ENCODE assay signal across 25 cellular contexts in genomic region chr19:825897-826640, GRCh38. TPM values are rescaled to one million over a fixed set of nuclear protein-coding genes. Genes with fewer than 3 reads are reported as not detected.
"Had no signal": no experiment of that assay in that cellular context is flagged by ENCODE, and none has a peak within 500 bp of the region (broad histone marks: within the 10 kb centered on the region; RNA-seq: fewer than 3 reads in every experiment).

No MANE protein-coding gene starts in this region.

- H3K36me3 ChIP-seq: colonic mucosa, esophagus squamous epithelium, gastrocnemius medialis, suprapubic skin, tibial nerve had no signal

- H3K27me3 Mint-ChIP-seq: activated T-helper 17 cell treated with anti-CD3 and anti-CD28 coated beads, Interleukin-2, amount 50 U/mL, for 72 hours; progenitor cell of endocrine pancreas had no signal

- H3K27ac Mint-ChIP-seq: activated B cell treated with CpG ODN at 0.5 μM for 24 hours; activated CD4-positive, alpha-beta T cell treated with anti-CD3 and anti-CD28 coated beads for 36 hours; activated naive CD4-positive, alpha-beta T cell treated with anti-CD3 and anti-CD28 coated beads, Interleukin-2, amount 50 U/mL, for 72 hours; activated T-cell treated with anti-CD3 and anti-CD28 coated beads, Interleukin-2, amount 50 U/mL, for 24 hours; activated T-helper 17 cell treated with anti-CD3 and anti-CD28 coated beads, Interleukin-2, amount 50 U/mL, for 72 hours; endodermal cell; natural killer cell treated with Interleukin-12 subunit alpha and Interleukin-12 subunit beta and Interleukin-15 and Interleukin-18, amount 100 ng/mL, for 72 hours; progenitor cell of endocrine pancreas had no signal

- ATAC-seq: activated CD4-positive, alpha-beta T cell treated with anti-CD3 and anti-CD28 coated beads for 36 hours; activated naive CD4-positive, alpha-beta T cell treated with anti-CD3 and anti-CD28 coated beads, Interleukin-2, amount 50 U/mL, for 72 hours; activated T-helper 17 cell treated with anti-CD3 and anti-CD28 coated beads, Interleukin-2, amount 50 U/mL, for 72 hours; gastrocnemius medialis; left ventricle myocardium superior; natural killer cell treated with Interleukin-12 subunit alpha and Interleukin-12 subunit beta and Interleukin-15 and Interleukin-18, amount 100 ng/mL, for 72 hours; stimulated activated naive CD8-positive, alpha-beta T cell treated with anti-CD3 and anti-CD28 coated beads, Interleukin-15, amount 100 ng/mL, for 72 hours had no signal

- H3K4me1 Mint-ChIP-seq: activated B cell treated with CpG ODN at 0.5 μM for 24 hours; activated CD4-positive, alpha-beta T cell treated with anti-CD3 and anti-CD28 coated beads for 36 hours; activated T-helper 17 cell treated with anti-CD3 and anti-CD28 coated beads, Interleukin-2, amount 50 U/mL, for 72 hours; stimulated activated naive CD8-positive, alpha-beta T cell treated with anti-CD3 and anti-CD28 coated beads, Interleukin-15, amount 100 ng/mL, for 72 hours had no signal

- H3K9me3 ChIP-seq: colonic mucosa, esophagus squamous epithelium, gastrocnemius medialis, suprapubic skin, tibial nerve had no signal

- H3K9me3 Mint-ChIP-seq: activated B cell treated with CpG ODN at 0.5 μM for 24 hours; activated naive CD4-positive, alpha-beta T cell treated with anti-CD3 and anti-CD28 coated beads, Interleukin-2, amount 50 U/mL, for 72 hours; activated T-cell treated with anti-CD3 and anti-CD28 coated beads, Interleukin-2, amount 50 U/mL, for 24 hours; activated T-helper 17 cell treated with anti-CD3 and anti-CD28 coated beads, Interleukin-2, amount 50 U/mL, for 72 hours; endodermal cell; natural killer cell treated with Interleukin-12 subunit alpha and Interleukin-12 subunit beta and Interleukin-15 and Interleukin-18, amount 100 ng/mL, for 72 hours; stimulated activated naive CD8-positive, alpha-beta T cell treated with anti-CD3 and anti-CD28 coated beads, Interleukin-15, amount 100 ng/mL, for 72 hours had no signal

- DNase-seq: activated B cell treated with CpG ODN at 0.5 μM for 24 hours; activated CD4-positive, alpha-beta T cell treated with anti-CD3 and anti-CD28 coated beads for 36 hours; activated CD4-positive, alpha-beta T cell treated with anti-CD3 and anti-CD28 coated beads, Interleukin-2, amount 50 U/mL, for 4 hours; activated CD8-positive, alpha-beta memory T cell treated with anti-CD3 and anti-CD28 coated beads for 24 hours; activated CD8-positive, alpha-beta memory T cell treated with anti-CD3 and anti-CD28 coated beads, Interleukin-2, amount 50 U/mL, for 4 hours; activated T-cell treated with anti-CD3 and anti-CD28 coated beads, Interleukin-2, amount 50 U/mL, for 24 hours; central memory CD4-positive, alpha-beta T cell; colonic mucosa; endodermal cell; esophagus squamous epithelium; gastrocnemius medialis; hypothalamus; left ventricle myocardium superior; mammary epithelial cell; stimulated activated CD4-positive, alpha-beta T cell treated with anti-CD3 and anti-CD28 coated beads, Interleukin-1b, Interleukin-23, amount 100 ng/mL, for 48 hours; stimulated activated naive CD8-positive, alpha-beta T cell treated with anti-CD3 and anti-CD28 coated beads, Interleukin-15, amount 100 ng/mL, for 72 hours; T-helper 9 cell had no signal

- H3K4me3 Mint-ChIP-seq: activated B cell treated with CpG ODN at 0.5 μM for 24 hours; activated CD4-positive, alpha-beta T cell treated with anti-CD3 and anti-CD28 coated beads for 36 hours; activated T-cell treated with anti-CD3 and anti-CD28 coated beads, Interleukin-2, amount 50 U/mL, for 24 hours; activated T-helper 17 cell treated with anti-CD3 and anti-CD28 coated beads, Interleukin-2, amount 50 U/mL, for 72 hours; endodermal cell; natural killer cell treated with Interleukin-12 subunit alpha and Interleukin-12 subunit beta and Interleukin-15 and Interleukin-18, amount 100 ng/mL, for 72 hours; stimulated activated naive CD8-positive, alpha-beta T cell treated with anti-CD3 and anti-CD28 coated beads, Interleukin-15, amount 100 ng/mL, for 72 hours had no signal

- H3K36me3 Mint-ChIP-seq: activated naive CD4-positive, alpha-beta T cell treated with anti-CD3 and anti-CD28 coated beads, Interleukin-2, amount 50 U/mL, for 72 hours; natural killer cell treated with Interleukin-12 subunit alpha and Interleukin-12 subunit beta and Interleukin-15 and Interleukin-18, amount 100 ng/mL, for 72 hours had no signal

- H3K4me1 ChIP-seq: colonic mucosa had no signal

- H3K27ac ChIP-seq: colonic mucosa, esophagus squamous epithelium, gastrocnemius medialis, suprapubic skin, tibial nerve had no signal

- H3K4me3 ChIP-seq: colonic mucosa, esophagus squamous epithelium, gastrocnemius medialis, suprapubic skin, tibial nerve had no signal

RNA-seq across cellular contexts. Expression of gene AZU1, which starts 1.6 kb away (rescaled TPM):
- total RNA-seq: activated CD4-positive, alpha-beta T cell treated with anti-CD3 and anti-CD28 coated beads for 36 hours; activated naive CD4-positive, alpha-beta T cell treated with anti-CD3 and anti-CD28 coated beads, Interleukin-2, amount 50 U/mL, for 72 hours; esophagus squamous epithelium; gastrocnemius medialis; left ventricle myocardium superior; mammary epithelial cell had no signal
- polyA plus RNA-seq: mammary epithelial cell had no signal

RNA-seq across cellular contexts. Expression of gene PLPPR3, which starts 4.3 kb away (rescaled TPM):
- total RNA-seq: activated B cell treated with CpG ODN at 0.5 μM for 24 hours; activated CD4-positive, alpha-beta T cell treated with anti-CD3 and anti-CD28 coated beads for 36 hours; activated naive CD4-positive, alpha-beta T cell treated with anti-CD3 and anti-CD28 coated beads, Interleukin-2, amount 50 U/mL, for 72 hours; activated T-helper 17 cell treated with anti-CD3 and anti-CD28 coated beads, Interleukin-2, amount 50 U/mL, for 72 hours; esophagus squamous epithelium; gastrocnemius medialis; left ventricle myocardium superior; natural killer cell treated with Interleukin-12 subunit alpha and Interleukin-12 subunit beta and Interleukin-15 and Interleukin-18, amount 100 ng/mL, for 72 hours; suprapubic skin; tibial nerve had no signal
- polyA plus RNA-seq: mammary epithelial cell had no signal

RNA-seq across cellular contexts. Expression of gene PRTN3, which starts 14.7 kb away (rescaled TPM):
- total RNA-seq: activated B cell treated with CpG ODN at 0.5 μM for 24 hours; activated CD4-positive, alpha-beta T cell treated with anti-CD3 and anti-CD28 coated beads for 36 hours; activated naive CD4-positive, alpha-beta T cell treated with anti-CD3 and anti-CD28 coated beads, Interleukin-2, amount 50 U/mL, for 72 hours; activated T-helper 17 cell treated with anti-CD3 and anti-CD28 coated beads, Interleukin-2, amount 50 U/mL, for 72 hours; astrocyte; colonic mucosa; endodermal cell; esophagus squamous epithelium; left ventricle myocardium superior; mammary epithelial cell; natural killer cell treated with Interleukin-12 subunit alpha and Interleukin-12 subunit beta and Interleukin-15 and Interleukin-18, amount 100 ng/mL, for 72 hours; osteocyte; progenitor cell of endocrine pancreas; suprapubic skin; tibial nerve had no signal
- polyA plus RNA-seq: mammary epithelial cell had no signal

RNA-seq across cellular contexts. Expression of gene ELANE, which starts 26.0 kb away (rescaled TPM):
- total RNA-seq: activated B cell treated with CpG ODN at 0.5 μM for 24 hours; activated CD4-positive, alpha-beta T cell treated with anti-CD3 and anti-CD28 coated beads for 36 hours; activated naive CD4-positive, alpha-beta T cell treated with anti-CD3 and anti-CD28 coated beads, Interleukin-2, amount 50 U/mL, for 72 hours; activated T-helper 17 cell treated with anti-CD3 and anti-CD28 coated beads, Interleukin-2, amount 50 U/mL, for 72 hours; astrocyte; colonic mucosa; endodermal cell; mammary epithelial cell; natural killer cell treated with Interleukin-12 subunit alpha and Interleukin-12 subunit beta and Interleukin-15 and Interleukin-18, amount 100 ng/mL, for 72 hours; progenitor cell of endocrine pancreas had no signal
- polyA plus RNA-seq: mammary epithelial cell had no signal
